In the genomic region with DNA sequence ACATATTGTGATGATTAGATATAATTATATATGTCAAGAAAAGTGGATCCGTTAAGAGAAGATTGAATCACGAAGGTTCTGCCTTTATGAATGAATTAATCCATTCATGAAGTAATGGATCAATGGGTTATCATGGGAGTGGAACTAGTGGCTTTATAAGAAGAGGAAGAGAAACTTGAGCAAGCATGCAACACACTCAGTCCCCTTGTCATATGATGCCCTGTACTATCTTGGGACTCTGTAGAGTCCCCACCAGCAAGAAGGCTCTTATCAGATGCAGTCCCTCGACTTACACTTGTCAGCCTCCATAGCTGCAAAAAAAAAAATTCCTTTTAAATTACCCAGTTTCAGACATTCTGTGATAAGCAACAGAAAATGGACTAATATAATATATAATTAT, we compare ENCODE assay signal across 15 cellular contexts.
A peak's percentile ranks its signal among the peaks of the same experiment; 100 is the strongest.
DNase-seq lines count a peak whose midpoint lies in the region; ATAC-seq and TF ChIP-seq lines count a peak whose summit lies in the region.
"Had no signal": no experiment of that assay in that cellular context is flagged by ENCODE, and none has a peak within 500 bp of the region (broad histone marks: within the 10 kb centered on the region; RNA-seq: fewer than 3 reads in every experiment).

No MANE protein-coding gene starts in this region.

- ATAC-seq in GM19467 (IDR thresholded peaks at IDR 0.05; ENCODE audit: unreplicated experiment) (peak; percentile 66), HG02973 (IDR thresholded peaks at IDR 0.05; ENCODE audit: unreplicated experiment) (peak; percentile 82), sciatic nerve (no peak)
- ATAC-seq: activated CD8-positive, alpha-beta T cell treated with anti-CD3 and anti-CD28 coated beads for 36 hours had no signal

- H3K4me3 ChIP-seq in GM12865 (ENCODE audit: low read depth, low read length): no peak overlapping the region
- H3K4me3 ChIP-seq: SK-N-MC, tibial artery had no signal

- DNase-seq in GM12865 (ENCODE audit: low read depth) (peak; percentile 60), MV-4-11 (lab: John Stamatoyannopoulos, UW) (peak; percentile 85), NCI-H1694 treated with DMSO at 0.1 percent for 48 hours (lab: John Stamatoyannopoulos, UW) (no peak), NCI-H2227 treated with DMSO at 0.1 percent for 48 hours (lab: John Stamatoyannopoulos, UW) (no peak), UCSD-AML1 (lab: John Stamatoyannopoulos, UW; ENCODE audit: unreplicated experiment) (no peak), sciatic nerve (ENCODE audit: low spot score) (no peak)
- DNase-seq: activated CD8-positive, alpha-beta T cell treated with anti-CD3 and anti-CD28 coated beads for 36 hours; activated naive CD8-positive, alpha-beta T cell treated with anti-CD3 and anti-CD28 coated beads, Interleukin-2, amount 10 ng/mL, durations not matched to agents 7 days and 5 days; effector CD4-positive, alpha-beta T cell; head of caudate nucleus; NCI-H446; tibial artery had no signal

- intact Hi-C loops in sciatic nerve (cut with DNase I): no loop called here

- no peak for TF ChIP-seq CTCF in GM12865 (IDR thresholded peaks at IDR 0.05; ENCODE audit: insufficient read depth, low read depth, low read length, missing control alignments)

Comparison
In these comparisons a context has a peak if more than half of its experiments do, and no peak if none do; other contexts are left out.
1. DNase-seq: peak in GM12865 (single experiment) and MV-4-11 (single experiment); none in NCI-H1694 treated with DMSO at 0.1 percent for 48 hours (single experiment), NCI-H2227 treated with DMSO at 0.1 percent for 48 hours (single experiment), UCSD-AML1 (single experiment) and sciatic nerve (single experiment).